1 cellular context compared by ENCODE assay signal in genomic region chr3:126432901-126433480, GRCh38.
TF ChIP-seq lines count a peak whose summit lies in the region.

No MANE protein-coding gene starts in this region.

TF ChIP-seq in H1, 55 proteins besides CTCF, POLR2A, EP300 and RAD21:
- TF ChIP-seq EGR1 (IDR thresholded peaks at IDR 0.05; ENCODE audit: borderline replicate concordance, low read depth, low read length) (no peak), FOSL1 (IDR thresholded peaks at IDR 0.05; ENCODE audit: insufficient read depth, low read depth, low read length) (no peak), CTBP2 (IDR thresholded peaks at IDR 0.05; ENCODE audit: borderline replicate concordance, insufficient read depth, insufficient read length, low read length) (no peak), SUZ12 (IDR thresholded peaks at IDR 0.05; ENCODE audit: low read length) (no peak), BACH1 (IDR thresholded peaks at IDR 0.05; ENCODE audit: low read length) (no peak), MAX (IDR thresholded peaks at IDR 0.05) (no peak), KDM4A (IDR thresholded peaks at IDR 0.05; ENCODE audit: low read depth, low read length, severe bottlenecking) (no peak), RBBP5 (IDR thresholded peaks at IDR 0.05; ENCODE audit: borderline replicate concordance, low read depth, low read length) (no peak), GTF2F1 (IDR thresholded peaks at IDR 0.05; ENCODE audit: borderline replicate concordance, low read depth, low read length) (no peak), SIX5 (IDR thresholded peaks at IDR 0.05; ENCODE audit: low read depth, low read length) (no peak), TBP (IDR thresholded peaks at IDR 0.05; ENCODE audit: low read depth, low read length) (no peak), SP4 (IDR thresholded peaks at IDR 0.05; ENCODE audit: low read length) (no peak), TCF12 (IDR thresholded peaks at IDR 0.05; ENCODE audit: low read depth, low read length) (no peak)
TF ChIP-seq in H1: peak in this region for 0.
